Comparison of ENCODE assay signal across 16 cellular contexts in the genomic region with DNA sequence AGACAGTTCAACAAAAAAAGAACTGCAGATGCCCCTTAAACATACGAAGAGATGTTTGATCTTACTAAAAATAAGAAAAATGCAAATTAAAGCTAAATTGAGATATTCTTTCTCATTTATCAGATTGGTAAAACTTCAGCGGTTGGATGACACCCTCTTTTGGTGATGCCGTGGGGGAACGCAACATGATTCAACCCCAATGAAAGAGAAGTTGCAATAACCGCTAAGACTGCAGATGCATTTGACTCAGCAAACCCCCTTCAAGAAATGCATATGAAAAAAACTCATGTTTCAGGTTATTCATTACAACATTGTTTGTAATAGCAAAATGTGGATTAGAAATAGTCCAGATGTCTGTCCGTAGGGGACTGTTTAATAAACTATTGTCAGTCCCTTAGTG. TPM values are rescaled to one million over a fixed set of nuclear protein-coding genes. Genes with fewer than 3 reads are reported as not detected.
DNase-seq lines count a peak whose midpoint lies in the region; ATAC-seq, FAIRE-seq and TF ChIP-seq lines count a peak whose summit lies in the region.
"Had no signal": no experiment of that assay in that cellular context is flagged by ENCODE, and none has a peak within 500 bp of the region (broad histone marks: within the 10 kb centered on the region; RNA-seq: fewer than 3 reads in every experiment).

No MANE protein-coding gene starts in this region.

- no peak overlapping the region for H3K9ac ChIP-seq in K562 (ENCODE audit: insufficient read depth in 1 of 2, low read depth in 2 of 2, low read length in 2 of 2)

- peak overlapping the region; percentile 83 for H3K4me3 Mint-ChIP-seq in T-helper 2 cell treated with Interferon-gamma antibody and Interleukin-4, amounts not matched to agents 5 μg/mL and 100 μg/mL, for 36 hours

- H3K27ac Mint-ChIP-seq in T-helper 2 cell treated with Interferon-gamma antibody and Interleukin-4, amounts not matched to agents 5 μg/mL and 100 μg/mL, for 36 hours = no peak overlapping the region

- H3K27ac ChIP-seq in K562 (ENCODE audit: extremely low read depth, low read depth, low read length) = no peak overlapping the region
- H3K27ac ChIP-seq in small intestine (ENCODE audit: low read depth in 1 of 2, low read length in 1 of 2) = no peak overlapping the region
- H3K27ac ChIP-seq: dorsolateral prefrontal cortex had no signal

- POLR2A ChIA-PET in K562 (lab: Yijun Ruan, JAX) = interaction anchor here (0.7 to 1.8 kb wide), 3 partner anchors 10 to 22 kb away, joined by 3 to 6 read pairs (median 3); no protein-coding TSS in a partner anchor

- WGBS in K562 (ENCODE audit: insufficient coverage, low coverage, missing lambda C conversion rate) = 91% methylated on average over 6 of the region's 6 CpGs
- WGBS in small intestine, 3 donors = 67 to 87% (median 67%) methylated on average over 6 of the region's 6 CpGs

- ATAC-seq in K562 (no peak), HG02970 (IDR thresholded peaks at IDR 0.05; ENCODE audit: low FRiP score, unreplicated experiment) (no peak)

- no peaks in the 10 kb centered on the region; the same call in 2 of the 3 replicates for H3K36me3 ChIP-seq in K562 (ENCODE audit: control insufficient read depth, insufficient read depth, low read length)
- no peaks in the 10 kb centered on the region for H3K36me3 ChIP-seq in BE2C
- no peaks in the 10 kb centered on the region for H3K36me3 ChIP-seq in small intestine (ENCODE audit: control insufficient read depth in 2 of 2, insufficient read depth in 2 of 2, low read length in 2 of 2)
- H3K36me3 ChIP-seq: right atrium auricular region had no signal

- no peaks in the 10 kb centered on the region for H3K79me2 ChIP-seq in K562 (ENCODE audit: control insufficient read depth, insufficient read depth, low read length)

- H4K20me1 ChIP-seq in K562 (replicated peaks; ENCODE audit: control insufficient read depth, insufficient read depth, low read length) = no peaks in the 10 kb centered on the region

- H3K4me3 ChIP-seq in K562 = no peak overlapping the region
- no peak overlapping the region for H3K4me3 ChIP-seq in BE2C (ENCODE audit: low read depth, low read length)
- no peak overlapping the region for H3K4me3 ChIP-seq in small intestine (ENCODE audit: low read depth in 1 of 2, low read length in 2 of 2)
- H3K4me3 ChIP-seq: dorsolateral prefrontal cortex, right atrium auricular region had no signal

- H3K4me1 Mint-ChIP-seq in T-helper 2 cell treated with Interferon-gamma antibody and Interleukin-4, amounts not matched to agents 5 μg/mL and 100 μg/mL, for 36 hours (ENCODE audit: low read depth) = peaks cover 59% of the 10 kb centered on the region

- no peak overlapping the region for H2AFZ ChIP-seq in K562 (ENCODE audit: low read depth, low read length)

- H3K4me1 ChIP-seq in K562 (replicated peaks in 1 of 2; ENCODE audit: control insufficient read depth in 2 of 2, insufficient read depth in 2 of 2, low read length in 2 of 2) (peaks cover 3 to 28% of the 10 kb centered on the region in 2 experiments; a peak in 4 of 5 replicates), BE2C (peaks cover 13% of the 10 kb centered on the region), small intestine (ENCODE audit: control insufficient read depth in 2 of 2, insufficient read depth in 1 of 2, low read depth in 1 of 2, low read length in 1 of 2) (peaks cover 3 to 6% of the 10 kb centered on the region in 2 donors)

- H3K4me2 ChIP-seq in K562 (ENCODE audit: insufficient read depth, low read length) = no peak overlapping the region

- TF ChIP-seq POLR2A in K562 (conservative IDR thresholded peaks at IDR 0.05) = no peak

- H3K27me3 ChIP-seq in K562 (ENCODE audit: control insufficient read depth in 2 of 2, insufficient read depth in 2 of 2, low read length in 2 of 2) (no peaks in the 10 kb centered on the region), BE2C (no peaks in the 10 kb centered on the region), small intestine (ENCODE audit: control insufficient read depth in 2 of 2, insufficient read depth in 2 of 2, low read length in 2 of 2) (no peaks in the 10 kb centered on the region)
- H3K27me3 ChIP-seq: dorsolateral prefrontal cortex, right atrium auricular region had no signal

- no peaks in the 10 kb centered on the region for H3K9me1 ChIP-seq in K562 (ENCODE audit: control insufficient read depth, insufficient read depth, low read length)

- BruUV-seq in K562 (replicated peaks; lab: Mats Ljungman, UMichigan) = no TSS peak

- TF ChIP-seq RAD21 in K562 (CRISPR knock-in tag; conservative IDR thresholded peaks at IDR 0.05 in 1 of 2, IDR thresholded peaks at IDR 0.05 in 1 of 2) = no peak

- peak; percentile 24 for DNase-seq in stimulated activated CD4-positive, alpha-beta T cell treated with anti-CD3 and anti-CD28 coated beads, Interleukin-12 subunit alpha, Interleukin-12 subunit beta, amount 100 ng/mL, for 4 hours
- no peak for DNase-seq in stimulated activated CD4-positive, alpha-beta T cell treated with anti-CD3 and anti-CD28 coated beads, Interleukin-2, amount 100 ng/mL, for 48 hours
- peak; percentile 55 for DNase-seq in T-helper 2 cell treated with Interferon-gamma antibody and Interleukin-4, amounts not matched to agents 5 μg/mL and 100 μg/mL, for 36 hours (ENCODE audit: low spot score)
- DNase-seq in K562 (ENCODE audit: extremely low read depth in 1 of 4, low spot score in 3 of 4) = no peak
- no peak for DNase-seq in BE2C
- no peak for DNase-seq in small intestine
- DNase-seq in epidermal melanocyte (ENCODE audit: insufficient read length, low spot score) = no peak
- DNase-seq: dorsolateral prefrontal cortex, NCI-H1694 treated with DMSO at 0.1 percent for 48 hours, OCI-M1, T-helper 9 cell had no signal

- H3K9me3 Mint-ChIP-seq in T-helper 2 cell treated with Interferon-gamma antibody and Interleukin-4, amounts not matched to agents 5 μg/mL and 100 μg/mL, for 36 hours = no peaks in the 10 kb centered on the region

- peaks cover 31% of the 10 kb centered on the region for H3K36me3 Mint-ChIP-seq in T-helper 2 cell treated with Interferon-gamma antibody and Interleukin-4, amounts not matched to agents 5 μg/mL and 100 μg/mL, for 36 hours (ENCODE audit: low read depth)

- TF ChIP-seq CTCF in K562 (IDR thresholded peaks at IDR 0.05 in 2 of 3, conservative IDR thresholded peaks at IDR 0.05 in 1 of 3; ENCODE audit: insufficient read depth in 2 of 3, low read depth in 1 of 3, low read length in 3 of 3) (no peak), BE2C (IDR thresholded peaks at IDR 0.05; ENCODE audit: low read depth, low read length) (no peak)

- in situ Hi-C loops in K562 (cut with MboI) = no loop called here

- H3K9me3 ChIP-seq in K562 (replicated peaks; ENCODE audit: control insufficient read depth, insufficient read depth, low read depth, low read length) (no peaks in the 10 kb centered on the region; the same call in none of the 2 replicates), BE2C (no peaks in the 10 kb centered on the region), small intestine (ENCODE audit: control insufficient read depth, low read depth) (no peaks in the 10 kb centered on the region)
- H3K9me3 ChIP-seq: right atrium auricular region had no signal

- CTCF ChIA-PET in K562 (lab: Yijun Ruan, JAX; ENCODE audit: low intra/inter-chr PET ratio) = no interaction called here

- no peaks in the 10 kb centered on the region for H3K27me3 Mint-ChIP-seq in T-helper 2 cell treated with Interferon-gamma antibody and Interleukin-4, amounts not matched to agents 5 μg/mL and 100 μg/mL, for 36 hours (ENCODE audit: low read depth)

- intact Hi-C loops in K562 (cut with micrococcal nuclease) = no loop called here

- no peak for FAIRE-seq in K562 (lab: Jason Lieb, UNC)
- no peak for FAIRE-seq in small intestine (lab: Jason Lieb, UNC)
- FAIRE-seq: keratinocyte had no signal

- no peak for TF ChIP-seq EP300 in K562 (IDR thresholded peaks at IDR 0.05; ENCODE audit: low read length)

TF ChIP-seq in K562, 482 proteins besides CTCF, POLR2A, EP300 and RAD21 (continues in another document):
- TF ChIP-seq BRF1 (IDR thresholded peaks at IDR 0.05; ENCODE audit: borderline replicate concordance, extremely low read depth, insufficient read length) (no peak), ZBTB33 (CRISPR knock-in tag; IDR thresholded peaks at IDR 0.05) (peak; percentile 85)

RNA-seq across cellular contexts. Expression of gene KLHL6, which starts 3.6 kb away (rescaled TPM):
- total RNA-seq in K562 (2011; cell fraction: chromatin; rRNA removed; ENCODE audit: low replicate concordance) = 1.2 and 1.8 TPM in 2 replicates
- 0.67 and 0.92 TPM in 2 replicates for total RNA-seq in K562 (2011; cell fraction: nucleolus; rRNA removed)
- 1.3 and 1.8 TPM in 2 replicates for total RNA-seq in K562 (2011; cell fraction: nucleoplasm; rRNA removed)
- total RNA-seq in K562 (2014; rRNA removed) (1.2 and 1.4 TPM in 2 replicates), K562 (2014; rRNA removed; fragmentation: Illumina TruSeq; extraction: Trizol) (1.9 and 2.0 TPM in 2 replicates), K562 (2015; rRNA removed; fragmentation: Illumina TruSeq; extraction: Trizol) (1.2 and 1.3 TPM in 2 replicates), K562 (2021) (1.4 and 2.1 TPM in 2 replicates)
- polyA plus RNA-seq in K562 (2011; rRNA removed) (0.61 and 0.70 TPM in 2 replicates), K562 (2014; fragmentation: Illumina TruSeq; extraction: Trizol) (1.7 TPM in 2 replicates), K562 (2014; fragmentation: Nextera tagmentation; extraction: Ambion mirVana) (under 1 TPM; 0.18 to 0.46 TPM), K562 (2014; rRNA removed) (1.7 and 2.1 TPM in 2 replicates), small intestine (1 to 10 TPM in 2 of 3 donors, under 1 TPM in 1; 0.22 to 2.0 (median 1.1) TPM)
- polyA plus RNA-seq in K562 (2011; cell fraction: cytosol; rRNA removed) = 0.37 and 0.46 TPM in 2 replicates
- polyA plus RNA-seq in K562 (2011; cell fraction: nucleus; rRNA removed) = 1.2 and 1.5 TPM in 2 replicates
- polyA plus RNA-seq in K562 (2012) = 1.4 and 5.2 TPM in 2 replicates
- 0.67 and 1.1 TPM in 2 replicates for polyA minus RNA-seq in K562 (2011; rRNA and poly(A)+ RNA removed)
- polyA minus RNA-seq in K562 (2011; cell fraction: cytosol; rRNA and poly(A)+ RNA removed) = 0.27 and 0.48 TPM in 2 replicates
- polyA minus RNA-seq in K562 (2011; cell fraction: nucleus; rRNA and poly(A)+ RNA removed) = 0.81 and 1.3 TPM in 2 replicates
- polyA plus RNA-seq in BE2C (2012; ENCODE audit: insufficient read depth, insufficient read length, low read depth) = 0.57 TPM
- total RNA-seq: fibroblast of villous mesenchyme, H4 had no signal

Comparison
In these comparisons a context has a peak if more than half of its experiments do, and no peak if none do; other contexts are left out.
1. DNase-seq: peak in stimulated activated CD4-positive, alpha-beta T cell treated with anti-CD3 and anti-CD28 coated beads, Interleukin-12 subunit alpha, Interleukin-12 subunit beta, amount 100 ng/mL, for 4 hours (single experiment) and T-helper 2 cell treated with Interferon-gamma antibody and Interleukin-4, amounts not matched to agents 5 μg/mL and 100 μg/mL, for 36 hours (single experiment); none in stimulated activated CD4-positive, alpha-beta T cell treated with anti-CD3 and anti-CD28 coated beads, Interleukin-2, amount 100 ng/mL, for 48 hours (0 of 2), K562 (0 of 4), BE2C (single experiment), small intestine (single experiment) and epidermal melanocyte (single experiment).